1 cellular context compared by ENCODE assay signal in genomic region chrX:154370882-154371770, GRCh38.
TF ChIP-seq lines count a peak whose summit lies in the region.

No MANE protein-coding gene starts in this region.

TF ChIP-seq in endothelial cell of umbilical vein, 7 proteins besides CTCF, POLR2A, EP300 and RAD21:
- TF ChIP-seq MAX (IDR thresholded peaks at IDR 0.05; ENCODE audit: insufficient read depth, insufficient read length), result peak; percentile 28
- TF ChIP-seq POLR2AphosphoS5 (IDR thresholded peaks at IDR 0.05; ENCODE audit: insufficient read depth, low read depth, low read length), result peak; percentile 96
- no peak for TF ChIP-seq GATA2 (IDR thresholded peaks at IDR 0.05; ENCODE audit: insufficient read depth, insufficient read length, low read depth, low read length)
- no peak for TF ChIP-seq MYC (IDR thresholded peaks at IDR 0.05; ENCODE audit: low read depth, low read length)
- no peak for TF ChIP-seq JUN (IDR thresholded peaks at IDR 0.05; ENCODE audit: borderline replicate concordance, insufficient read depth, insufficient read length, low read depth)
- no peak for TF ChIP-seq FOS (IDR thresholded peaks at IDR 0.05; ENCODE audit: borderline replicate concordance, insufficient read depth, low read length)
